7 cellular contexts compared by ENCODE assay signal in genomic region chr17:70454377-70454776, GRCh38.
"Had no signal": no experiment of that assay in that cellular context is flagged by ENCODE, and none has a peak within 500 bp of the region (broad histone marks: within the 10 kb centered on the region; RNA-seq: fewer than 3 reads in every experiment).

No MANE protein-coding gene starts in this region.

- H3K4me3 ChIP-seq: GM23338 had no signal

- DNase-seq: H9, HCEC 1CT, IMR-90 had no signal

- ATAC-seq: GM23338 had no signal

- FAIRE-seq: H1, H54, HTR-8/SVneo had no signal
